Comparison of ENCODE assay signal across 12 cellular contexts in the genomic region with DNA sequence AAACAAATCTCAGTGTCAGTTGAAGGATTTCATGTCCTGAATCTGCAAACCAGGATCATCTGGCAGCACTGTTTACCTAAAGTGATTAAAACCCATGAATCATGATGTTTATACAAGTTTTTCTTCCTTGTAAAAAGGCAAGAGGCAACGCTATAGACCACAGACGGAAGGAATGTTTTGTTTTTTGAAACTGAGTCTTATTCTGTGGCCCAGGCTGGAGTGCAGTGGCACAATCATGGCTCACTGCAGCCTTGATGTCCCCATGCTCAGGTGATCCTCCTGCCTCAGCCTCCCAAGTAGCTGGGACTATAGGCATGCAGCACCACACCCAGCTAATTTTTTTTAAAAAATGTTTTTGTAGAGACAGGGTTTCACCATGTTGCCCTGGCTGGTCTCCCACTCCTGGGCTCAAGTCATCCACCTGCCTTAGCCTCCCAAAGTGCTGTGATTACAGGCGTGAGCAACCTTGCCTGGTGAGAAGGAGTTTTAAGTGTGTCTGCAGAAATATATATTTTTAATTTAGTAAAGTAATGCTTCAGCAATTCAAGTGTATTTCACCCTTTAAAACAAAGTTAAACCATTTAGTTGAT. TPM values are rescaled to one million over a fixed set of nuclear protein-coding genes. Genes with fewer than 3 reads are reported as not detected.
A peak's percentile ranks its signal among the peaks of the same experiment; 100 is the strongest.
DNase-seq lines count a peak whose midpoint lies in the region; ATAC-seq and TF ChIP-seq lines count a peak whose summit lies in the region.
"Had no signal": no experiment of that assay in that cellular context is flagged by ENCODE, and none has a peak within 500 bp of the region (broad histone marks: within the 10 kb centered on the region; RNA-seq: fewer than 3 reads in every experiment).

No MANE protein-coding gene starts in this region.

- H3K27me3 Mint-ChIP-seq in HFFc6 (ENCODE audit: insufficient read depth) = peaks cover 2% of the 10 kb centered on the region; the same call in 1 of the 2 replicates
- no peaks in the 10 kb centered on the region for H3K27me3 Mint-ChIP-seq in activated T-cell treated with anti-CD3 and anti-CD28 coated beads, Interleukin-2, amount 50 U/mL, for 4 hours (ENCODE audit: low read depth)

- H3K4me1 ChIP-seq in stomach = peaks cover 10 to 27% (median 11%) of the 10 kb centered on the region in 4 donors
- H3K4me1 ChIP-seq: lower lobe of right lung had no signal

- H3K4me3 ChIP-seq in astrocyte of the spinal cord (ENCODE audit: low read depth, low read length) (no peak overlapping the region), stomach (no peak overlapping the region)
- H3K4me3 ChIP-seq: lower lobe of right lung had no signal

- no peaks in the 10 kb centered on the region for H3K9me3 Mint-ChIP-seq in HFFc6
- H3K9me3 Mint-ChIP-seq in activated T-cell treated with anti-CD3 and anti-CD28 coated beads, Interleukin-2, amount 50 U/mL, for 4 hours = no peaks in the 10 kb centered on the region
- H3K9me3 Mint-ChIP-seq: activated T-helper 17 cell treated with anti-CD3 and anti-CD28 coated beads, Interleukin-2, amount 50 U/mL, for 72 hours had no signal

- intact Hi-C loops in stomach (cut with DNase I; ENCODE audit: low total_unique reads) = no loop called here

- H3K27me3 ChIP-seq in stomach = no peaks in the 10 kb centered on the region

- H3K9me3 ChIP-seq in stomach = no peaks in the 10 kb centered on the region
- H3K9me3 ChIP-seq: lower lobe of right lung had no signal

- DNase-seq in HFFc6 = peak; percentile 60
- peak; percentile 80 for DNase-seq in astrocyte of the spinal cord (ENCODE audit: low read depth, low spot score)
- peak; percentile 27 for DNase-seq in glomerular visceral epithelial cell (ENCODE audit: extremely low spot score)
- no peak for DNase-seq in stomach
- DNase-seq in activated T-cell treated with anti-CD3 and anti-CD28 coated beads, Interleukin-2, amount 50 U/mL, for 4 hours = no peak
- DNase-seq in activated CD4-positive, CD25-positive, alpha-beta regulatory T cell treated with anti-CD3 and anti-CD28 coated beads, Interleukin-2, amount 50 U/mL, for 72 hours = no peak
- DNase-seq: Kasumi-1, lower lobe of right lung, NCI-H748 treated with DMSO at 0.1 percent for 48 hours, right cardiac atrium had no signal

- no peak for ATAC-seq in GM19467 (IDR thresholded peaks at IDR 0.05; ENCODE audit: unreplicated experiment)
- ATAC-seq in activated T-cell treated with anti-CD3 and anti-CD28 coated beads, Interleukin-2, amount 50 U/mL, for 4 hours = no peak
- ATAC-seq: activated T-helper 17 cell treated with anti-CD3 and anti-CD28 coated beads, Interleukin-2, amount 50 U/mL, for 72 hours; lower lobe of right lung had no signal

- H3K36me3 Mint-ChIP-seq in HFFc6 (ENCODE audit: low read depth) = no peaks in the 10 kb centered on the region
- no peaks in the 10 kb centered on the region for H3K36me3 Mint-ChIP-seq in activated T-cell treated with anti-CD3 and anti-CD28 coated beads, Interleukin-2, amount 50 U/mL, for 4 hours (ENCODE audit: insufficient read depth)

- no peak overlapping the region for H3K27ac Mint-ChIP-seq in HFFc6
- H3K27ac Mint-ChIP-seq: activated T-helper 17 cell treated with anti-CD3 and anti-CD28 coated beads, Interleukin-2, amount 50 U/mL, for 72 hours had no signal

- WGBS in stomach, 5 donors = 27 to 43% (median 34%) methylated on average over 3 of the region's 3 CpGs

- no peak overlapping the region for H3K4me3 Mint-ChIP-seq in HFFc6
- no peak overlapping the region for H3K4me3 Mint-ChIP-seq in activated T-cell treated with anti-CD3 and anti-CD28 coated beads, Interleukin-2, amount 50 U/mL, for 4 hours
- H3K4me3 Mint-ChIP-seq: activated T-helper 17 cell treated with anti-CD3 and anti-CD28 coated beads, Interleukin-2, amount 50 U/mL, for 72 hours had no signal

- H3K36me3 ChIP-seq in stomach = no peaks in the 10 kb centered on the region
- H3K36me3 ChIP-seq: lower lobe of right lung had no signal

- no peak for TF ChIP-seq POLR2A in stomach (IDR thresholded peaks at IDR 0.05)

- no peak for TF ChIP-seq EP300 in stomach (IDR thresholded peaks at IDR 0.05)

- in situ Hi-C loops in astrocyte of the spinal cord (cut with HindIII; ENCODE audit: low sequenced_read_pairs) = no loop called here

- H3K27ac ChIP-seq in stomach = peak overlapping the region; percentile 54 to 80 (median 65)
- H3K27ac ChIP-seq: lower lobe of right lung had no signal

- peaks cover 7% of the 10 kb centered on the region for H3K4me1 Mint-ChIP-seq in HFFc6 (ENCODE audit: low read depth)
- H3K4me1 Mint-ChIP-seq in activated T-cell treated with anti-CD3 and anti-CD28 coated beads, Interleukin-2, amount 50 U/mL, for 4 hours (ENCODE audit: low read depth) = no peaks in the 10 kb centered on the region

- no peak for TF ChIP-seq CTCF in HFFc6 (IDR thresholded peaks at IDR 0.05)
- no peak for TF ChIP-seq CTCF in astrocyte of the spinal cord (IDR thresholded peaks at IDR 0.05; ENCODE audit: low read depth, low read length)
- TF ChIP-seq CTCF in stomach (IDR thresholded peaks at IDR 0.05) = no peak

RNA-seq across cellular contexts. Expression of a gene that starts 30.0 kb away (rescaled TPM):
- total RNA-seq in HFFc6 (2021; fragmentation: NEBNext Ultra II Directional; extraction: Animal tissue kit (Norgen Biotek cat#: 25700)) = under 1 TPM; 0.14 to 0.43 (median 0.23) TPM
- 100 to 1,000 TPM in 1 of 5 donors, 10 to 100 TPM in 4; 25.1 to 225 (median 39.4) TPM for total RNA-seq in stomach
- 10 to 100 TPM; 14.8 to 74.5 (median 25.2) TPM for polyA plus RNA-seq in stomach
- under 1 TPM; 0.14 to 0.92 (median 0.51) TPM for total RNA-seq in activated T-cell treated with anti-CD3 and anti-CD28 coated beads, Interleukin-2, amount 50 U/mL, for 4 hours

Comparison
In these comparisons a context has a peak if more than half of its experiments do, and no peak if none do; other contexts are left out.
1. DNase-seq: peak in HFFc6 (single experiment), astrocyte of the spinal cord (single experiment) and glomerular visceral epithelial cell (single experiment); none in stomach (single experiment), activated T-cell treated with anti-CD3 and anti-CD28 coated beads, Interleukin-2, amount 50 U/mL, for 4 hours (single experiment) and activated CD4-positive, CD25-positive, alpha-beta regulatory T cell treated with anti-CD3 and anti-CD28 coated beads, Interleukin-2, amount 50 U/mL, for 72 hours (single experiment).
2. RNA of a gene that starts 30.0 kb away (total RNA-seq): 25.1 to 225 TPM in stomach; 0.14 to 0.92 TPM in activated T-cell treated with anti-CD3 and anti-CD28 coated beads, Interleukin-2, amount 50 U/mL, for 4 hours and 0.14 to 0.43 TPM in HFFc6; every median in the first group is over 10 times any median in the second.